Comparison of ENCODE assay signal across 1 cellular context in genomic region chr9:89430995-89431394, GRCh38.
TF ChIP-seq lines count a peak whose summit lies in the region.

No MANE protein-coding gene starts in this region.

TF ChIP-seq in H1, 55 proteins besides CTCF, POLR2A, EP300 and RAD21:
- no peak for TF ChIP-seq POLR2AphosphoS5 (IDR thresholded peaks at IDR 0.05; ENCODE audit: low read depth, low read length)
